ENCODE assay signal across 1 cellular context in the genomic region with DNA sequence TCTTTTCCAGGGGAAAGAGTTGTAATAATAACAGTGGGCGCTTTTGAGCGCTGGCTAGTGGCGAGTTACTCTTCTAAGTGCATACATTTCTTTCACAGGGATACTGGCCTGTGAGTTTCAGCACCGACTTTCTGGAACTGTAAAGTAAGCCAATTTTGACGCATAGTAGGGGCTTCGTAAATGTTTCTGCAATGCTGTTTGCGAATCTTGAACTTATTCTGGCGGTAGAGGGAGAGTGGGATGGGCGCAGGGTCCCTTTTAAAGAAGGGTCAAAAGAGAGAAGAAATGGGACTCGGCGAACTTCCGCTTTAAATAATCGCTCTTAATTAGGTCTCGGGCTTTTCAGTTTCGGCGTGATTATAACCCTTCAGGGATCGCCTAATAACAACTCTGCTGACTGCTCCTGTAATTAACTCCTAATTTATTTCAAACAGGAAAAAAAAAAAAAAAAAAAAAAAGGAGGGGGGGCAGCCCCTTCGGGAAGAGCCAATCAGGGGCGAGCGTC.
TF ChIP-seq lines count a peak whose summit lies in the region.

No MANE protein-coding gene starts in this region.

TF ChIP-seq in IMR-90, 13 proteins besides CTCF, POLR2A, EP300 and RAD21 (continued from another document):
- TF ChIP-seq, protein P1, sequence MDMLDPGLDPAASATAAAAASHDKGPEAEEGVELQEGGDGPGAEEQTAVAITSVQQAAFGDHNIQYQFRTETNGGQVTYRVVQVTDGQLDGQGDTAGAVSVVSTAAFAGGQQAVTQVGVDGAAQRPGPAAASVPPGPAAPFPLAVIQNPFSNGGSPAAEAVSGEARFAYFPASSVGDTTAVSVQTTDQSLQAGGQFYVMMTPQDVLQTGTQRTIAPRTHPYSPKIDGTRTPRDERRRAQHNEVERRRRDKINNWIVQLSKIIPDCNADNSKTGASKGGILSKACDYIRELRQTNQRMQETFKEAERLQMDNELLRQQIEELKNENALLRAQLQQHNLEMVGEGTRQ (IDR thresholded peaks at IDR 0.05; ENCODE audit: low read depth, low read length): no peak
- TF ChIP-seq CHD1 (IDR thresholded peaks at IDR 0.05; ENCODE audit: low read depth, low read length): no peak
TF ChIP-seq in IMR-90: peak in this region for 0.
